In the genomic region with DNA sequence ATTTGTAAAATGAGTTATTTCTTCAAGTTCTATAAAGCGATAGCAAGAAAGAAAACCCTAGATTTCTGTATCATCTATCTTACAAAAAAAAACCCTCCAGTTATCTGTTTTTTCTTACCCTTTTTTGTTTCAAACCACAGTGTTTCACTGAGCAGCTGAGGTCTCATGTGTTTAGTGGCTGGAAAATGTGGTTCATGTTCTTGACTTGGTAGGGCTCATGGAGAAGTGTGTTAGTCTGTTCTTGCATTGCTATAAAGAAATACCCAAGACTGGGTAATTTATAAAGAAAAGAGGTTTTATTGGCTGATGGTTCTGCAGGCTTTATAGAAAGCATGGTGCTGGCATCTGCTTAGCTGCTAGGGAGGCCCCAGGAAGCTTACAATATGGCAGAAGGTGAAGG, we compare ENCODE assay signal across 16 cellular contexts.
A peak's percentile ranks its signal among the peaks of the same experiment; 100 is the strongest.
DNase-seq lines count a peak whose midpoint lies in the region; ATAC-seq lines count a peak whose summit lies in the region.
"Had no signal": no experiment of that assay in that cellular context is flagged by ENCODE, and none has a peak within 500 bp of the region (broad histone marks: within the 10 kb centered on the region; RNA-seq: fewer than 3 reads in every experiment).

No MANE protein-coding gene starts in this region.

- CTCF ChIA-PET in activated CD4-positive, alpha-beta T cell treated with anti-CD3 and anti-CD28 coated beads for 36 hours (lab: Charles Lee) = interaction anchor here (0.7 to 2.5 kb wide), 5 partner anchors 8 to 337 kb away, joined by 3 to 10 read pairs (median 6); no protein-coding TSS in a partner anchor
- CTCF ChIA-PET in activated naive CD4-positive, alpha-beta T cell treated with anti-CD3 and anti-CD28 coated beads, Interleukin-2, amount 10 ng/mL, durations not matched to agents 7 days and 5 days (lab: Charles Lee) = interaction anchor here (0.6 to 0.9 kb wide), 2 partner anchors 365 to 632 kb away, joined by 3 read pairs; no protein-coding TSS in a partner anchor

- no peaks in the 10 kb centered on the region for H3K9me3 Mint-ChIP-seq in activated CD4-positive, alpha-beta T cell treated with anti-CD3 and anti-CD28 coated beads for 36 hours (ENCODE audit: low read depth)
- H3K9me3 Mint-ChIP-seq in activated naive CD4-positive, alpha-beta T cell treated with anti-CD3 and anti-CD28 coated beads, Interleukin-2, amount 50 U/mL, for 72 hours = no peaks in the 10 kb centered on the region
- no peaks in the 10 kb centered on the region for H3K9me3 Mint-ChIP-seq in activated naive CD4-positive, alpha-beta T cell treated with anti-CD3 and anti-CD28 coated beads, Interleukin-2, amount 10 ng/mL, durations not matched to agents 7 days and 5 days
- no peaks in the 10 kb centered on the region for H3K9me3 Mint-ChIP-seq in activated naive CD8-positive, alpha-beta T cell treated with anti-CD3 and anti-CD28 coated beads for 36 hours
- H3K9me3 Mint-ChIP-seq: CD4-positive, CD25-positive, alpha-beta regulatory T cell; CD8-positive, alpha-beta T cell; H9; HFFc6 had no signal

- H3K4me1 Mint-ChIP-seq in activated CD4-positive, alpha-beta T cell treated with anti-CD3 and anti-CD28 coated beads for 36 hours = peaks cover 6% of the 10 kb centered on the region
- H3K4me1 Mint-ChIP-seq in activated naive CD4-positive, alpha-beta T cell treated with anti-CD3 and anti-CD28 coated beads, Interleukin-2, amount 10 ng/mL, durations not matched to agents 7 days and 5 days = no peaks in the 10 kb centered on the region
- peaks cover 6% of the 10 kb centered on the region for H3K4me1 Mint-ChIP-seq in activated naive CD8-positive, alpha-beta T cell treated with anti-CD3 and anti-CD28 coated beads for 36 hours
- H3K4me1 Mint-ChIP-seq: B cell; CD4-positive, CD25-positive, alpha-beta regulatory T cell; H9 had no signal

- H3K4me3 Mint-ChIP-seq in activated CD4-positive, alpha-beta T cell treated with anti-CD3 and anti-CD28 coated beads for 36 hours = no peak overlapping the region
- no peak overlapping the region for H3K4me3 Mint-ChIP-seq in activated naive CD4-positive, alpha-beta T cell treated with anti-CD3 and anti-CD28 coated beads, Interleukin-2, amount 10 ng/mL, durations not matched to agents 7 days and 5 days
- no peak overlapping the region for H3K4me3 Mint-ChIP-seq in activated naive CD8-positive, alpha-beta T cell treated with anti-CD3 and anti-CD28 coated beads for 36 hours
- H3K4me3 Mint-ChIP-seq: B cell; CD4-positive, CD25-positive, alpha-beta regulatory T cell; CD8-positive, alpha-beta T cell; H9; HFFc6 had no signal

- DNase-seq in activated CD4-positive, alpha-beta T cell treated with anti-CD3 and anti-CD28 coated beads for 36 hours = peak; percentile 12
- DNase-seq in activated CD4-positive, alpha-beta T cell treated with anti-CD3 and anti-CD28 coated beads for 1 hour = no peak
- no peak for DNase-seq in activated naive CD4-positive, alpha-beta T cell treated with anti-CD3 and anti-CD28 coated beads, Interleukin-2, amount 50 U/mL, for 72 hours (ENCODE audit: low spot score in 2 of 2)
- no peak for DNase-seq in activated naive CD4-positive, alpha-beta T cell treated with anti-CD3 and anti-CD28 coated beads, Interleukin-2, amount 10 ng/mL, durations not matched to agents 7 days and 5 days
- peak; percentile 9 for DNase-seq in activated naive CD8-positive, alpha-beta T cell treated with anti-CD3 and anti-CD28 coated beads for 36 hours
- no peak for DNase-seq in stimulated activated naive CD8-positive, alpha-beta T cell treated with anti-CD3 and anti-CD28 coated beads, Interleukin-15, Interleukin-2, amounts not matched to agents 100 U/mL and 50 U/mL, for 24 hours
- DNase-seq in H4 (ENCODE audit: low spot score) = no peak
- DNase-seq: Caco-2; CD4-positive, CD25-positive, alpha-beta regulatory T cell; CD8-positive, alpha-beta T cell; DMS153; DND-41; H9; HFFc6 had no signal

- H3K36me3 Mint-ChIP-seq in activated CD4-positive, alpha-beta T cell treated with anti-CD3 and anti-CD28 coated beads for 36 hours (ENCODE audit: low read depth) = no peaks in the 10 kb centered on the region
- H3K36me3 Mint-ChIP-seq in activated naive CD4-positive, alpha-beta T cell treated with anti-CD3 and anti-CD28 coated beads, Interleukin-2, amount 50 U/mL, for 72 hours = no peaks in the 10 kb centered on the region
- H3K36me3 Mint-ChIP-seq in activated naive CD4-positive, alpha-beta T cell treated with anti-CD3 and anti-CD28 coated beads, Interleukin-2, amount 10 ng/mL, durations not matched to agents 7 days and 5 days = no peaks in the 10 kb centered on the region
- H3K36me3 Mint-ChIP-seq in activated naive CD8-positive, alpha-beta T cell treated with anti-CD3 and anti-CD28 coated beads for 36 hours = no peaks in the 10 kb centered on the region
- H3K36me3 Mint-ChIP-seq: CD4-positive, CD25-positive, alpha-beta regulatory T cell; CD8-positive, alpha-beta T cell had no signal

- peak; percentile 80 for ATAC-seq in activated CD4-positive, alpha-beta T cell treated with anti-CD3 and anti-CD28 coated beads for 36 hours
- ATAC-seq in activated naive CD4-positive, alpha-beta T cell treated with anti-CD3 and anti-CD28 coated beads, Interleukin-2, amount 50 U/mL, for 72 hours = peak; percentile 43 to 78
- ATAC-seq in stimulated activated naive CD8-positive, alpha-beta T cell treated with anti-CD3 and anti-CD28 coated beads, Interleukin-15, Interleukin-2, amounts not matched to agents 100 U/mL and 50 U/mL, for 24 hours = peak; percentile 84
- no peak for ATAC-seq in HG02885 (IDR thresholded peaks at IDR 0.05; ENCODE audit: poor library complexity, unreplicated experiment)
- ATAC-seq: CD8-positive, alpha-beta T cell had no signal

- no peak overlapping the region for H3K27ac Mint-ChIP-seq in activated CD4-positive, alpha-beta T cell treated with anti-CD3 and anti-CD28 coated beads for 36 hours
- no peak overlapping the region for H3K27ac Mint-ChIP-seq in activated naive CD4-positive, alpha-beta T cell treated with anti-CD3 and anti-CD28 coated beads, Interleukin-2, amount 50 U/mL, for 72 hours
- H3K27ac Mint-ChIP-seq in activated naive CD4-positive, alpha-beta T cell treated with anti-CD3 and anti-CD28 coated beads, Interleukin-2, amount 10 ng/mL, durations not matched to agents 7 days and 5 days = no peak overlapping the region
- H3K27ac Mint-ChIP-seq in activated naive CD8-positive, alpha-beta T cell treated with anti-CD3 and anti-CD28 coated beads for 36 hours = no peak overlapping the region
- H3K27ac Mint-ChIP-seq: B cell; CD4-positive, CD25-positive, alpha-beta regulatory T cell; CD8-positive, alpha-beta T cell; H9; HFFc6 had no signal

- intact Hi-C loops in activated CD4-positive, alpha-beta T cell treated with anti-CD3 and anti-CD28 coated beads for 36 hours (cut with DNase I, micrococcal nuclease) = no loop called here

- POLR2A ChIA-PET in activated CD4-positive, alpha-beta T cell treated with anti-CD3 and anti-CD28 coated beads for 36 hours (lab: Charles Lee) = no interaction called here

- H3K27me3 Mint-ChIP-seq in activated CD4-positive, alpha-beta T cell treated with anti-CD3 and anti-CD28 coated beads for 36 hours = no peaks in the 10 kb centered on the region
- H3K27me3 Mint-ChIP-seq in activated naive CD4-positive, alpha-beta T cell treated with anti-CD3 and anti-CD28 coated beads, Interleukin-2, amount 10 ng/mL, durations not matched to agents 7 days and 5 days = peaks cover 9% of the 10 kb centered on the region
- H3K27me3 Mint-ChIP-seq in activated naive CD8-positive, alpha-beta T cell treated with anti-CD3 and anti-CD28 coated beads for 36 hours = no peaks in the 10 kb centered on the region

Comparison
In these comparisons a context has a peak if more than half of its experiments do, and no peak if none do; other contexts are left out.
1. DNase-seq: peak in activated CD4-positive, alpha-beta T cell treated with anti-CD3 and anti-CD28 coated beads for 36 hours (single experiment) and activated naive CD8-positive, alpha-beta T cell treated with anti-CD3 and anti-CD28 coated beads for 36 hours (single experiment); none in activated CD4-positive, alpha-beta T cell treated with anti-CD3 and anti-CD28 coated beads for 1 hour (single experiment), activated naive CD4-positive, alpha-beta T cell treated with anti-CD3 and anti-CD28 coated beads, Interleukin-2, amount 50 U/mL, for 72 hours (0 of 2), activated naive CD4-positive, alpha-beta T cell treated with anti-CD3 and anti-CD28 coated beads, Interleukin-2, amount 10 ng/mL, durations not matched to agents 7 days and 5 days (single experiment), stimulated activated naive CD8-positive, alpha-beta T cell treated with anti-CD3 and anti-CD28 coated beads, Interleukin-15, Interleukin-2, amounts not matched to agents 100 U/mL and 50 U/mL, for 24 hours (single experiment) and H4 (single experiment).